ENCODE assay signal across 13 cellular contexts in the genomic region with DNA sequence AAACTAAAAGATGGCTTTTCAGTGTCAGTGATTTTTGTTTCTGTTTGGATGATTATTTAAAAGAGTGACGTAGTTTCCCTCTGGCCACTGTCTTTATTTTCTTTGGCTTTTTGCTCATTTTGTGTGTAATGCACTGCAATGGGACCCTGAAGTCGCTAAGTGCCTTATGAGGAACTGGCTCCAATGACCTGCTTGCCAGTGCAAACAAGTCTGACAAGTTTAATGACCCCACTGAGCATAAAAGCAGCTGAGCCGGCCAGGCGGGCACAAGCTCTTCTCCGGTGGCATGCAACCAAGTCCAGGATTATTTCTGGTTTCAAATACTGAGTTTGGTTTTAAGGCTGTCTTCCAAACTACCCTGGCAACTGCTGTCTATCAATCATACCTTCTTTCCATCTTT. TPM values are rescaled to one million over a fixed set of nuclear protein-coding genes. Genes with fewer than 3 reads are reported as not detected.
A peak's percentile ranks its signal among the peaks of the same experiment; 100 is the strongest.
DNase-seq lines count a peak whose midpoint lies in the region; ATAC-seq and TF ChIP-seq lines count a peak whose summit lies in the region.
"Had no signal": no experiment of that assay in that cellular context is flagged by ENCODE, and none has a peak within 500 bp of the region (broad histone marks: within the 10 kb centered on the region; RNA-seq: fewer than 3 reads in every experiment).

No MANE protein-coding gene starts in this region.

- no peaks in the 10 kb centered on the region for H3K9me3 ChIP-seq in lung (ENCODE audit: control insufficient read depth in 2 of 2, insufficient read depth in 1 of 2, low read length in 1 of 2)
- H3K9me3 ChIP-seq in smooth muscle cell (replicated peaks; ENCODE audit: low read depth): no peaks in the 10 kb centered on the region

- H3K4me1 ChIP-seq in lung (ENCODE audit: control insufficient read depth in 2 of 2, insufficient read depth in 2 of 2, low read length in 2 of 2) (no peaks in the 10 kb centered on the region), smooth muscle cell (ENCODE audit: low read depth) (no peaks in the 10 kb centered on the region)
- H3K4me1 ChIP-seq: BE2C had no signal

- H3K79me2 ChIP-seq in smooth muscle cell (ENCODE audit: low read depth): no peaks in the 10 kb centered on the region

- H3K36me3 ChIP-seq in lung (ENCODE audit: control insufficient read depth in 2 of 2, insufficient read depth in 2 of 2, low read length in 2 of 2) (no peaks in the 10 kb centered on the region), smooth muscle cell (ENCODE audit: low read depth) (no peaks in the 10 kb centered on the region)
- H3K36me3 ChIP-seq: BE2C had no signal

- H3K27ac ChIP-seq in lung (ENCODE audit: low read depth in 1 of 2, low read length in 1 of 2): no peak overlapping the region
- H3K27ac ChIP-seq in smooth muscle cell (ENCODE audit: low read depth): no peak overlapping the region
- H3K27ac ChIP-seq: RWPE1 had no signal

- H3K4me3 ChIP-seq in lung (no peak overlapping the region), smooth muscle cell (no peak overlapping the region)

- 42 to 70% methylated on average over 5 of the region's 5 CpGs for WGBS in lung, 2 donors
- 68% methylated on average over 5 of the region's 5 CpGs for WGBS in smooth muscle cell (ENCODE audit: low lambda C conversion rate)

- no peaks in the 10 kb centered on the region for H3F3A ChIP-seq in smooth muscle cell (ENCODE audit: low read depth)

- H2AFZ ChIP-seq in smooth muscle cell (ENCODE audit: low read depth): no peak overlapping the region

- no peak overlapping the region for H3K9ac ChIP-seq in smooth muscle cell (ENCODE audit: low read depth)

- no peak overlapping the region for H3K4me2 ChIP-seq in smooth muscle cell

- no peaks in the 10 kb centered on the region for H3K27me3 ChIP-seq in lung (ENCODE audit: control insufficient read depth, insufficient read depth)
- H3K27me3 ChIP-seq in smooth muscle cell (ENCODE audit: low read depth): no peaks in the 10 kb centered on the region
- H3K27me3 ChIP-seq: BE2C had no signal

- DNase-seq in AG20443 (ENCODE audit: low spot score): peak; percentile 28
- DNase-seq in M059J (ENCODE audit: low read depth): peak; percentile 63
- DNase-seq in dermis microvascular lymphatic vessel endothelial cell (ENCODE audit: low read depth in 2 of 2): peak; percentile 41 to 76
- DNase-seq in lung (ENCODE audit: low spot score): peak; percentile 40
- no peak for DNase-seq in smooth muscle cell (lab: John Stamatoyannopoulos, UW; ENCODE audit: unreplicated experiment)
- no peak for DNase-seq in cerebellum (ENCODE audit: low spot score)
- DNase-seq in central memory CD4-positive, alpha-beta T cell: no peak
- DNase-seq: activated naive CD4-positive, alpha-beta T cell treated with anti-CD3 and anti-CD28 coated beads, Interleukin-2, amount 50 U/mL, for 16 hours; BE2C; stimulated activated naive CD8-positive, alpha-beta T cell treated with anti-CD3 and anti-CD28 coated beads, Interleukin-15, amount 100 ng/mL, for 72 hours had no signal

- TF ChIP-seq CTCF in lung (IDR thresholded peaks at IDR 0.05; ENCODE audit: control extremely low read depth, extremely low read depth) (no peak), smooth muscle cell (IDR thresholded peaks at IDR 0.05; ENCODE audit: borderline replicate concordance, insufficient read depth, poor library complexity, severe bottlenecking) (no peak)

- no peaks in the 10 kb centered on the region for H4K20me1 ChIP-seq in smooth muscle cell (ENCODE audit: low read depth)

- no peak for ATAC-seq in lung (ENCODE audit: insufficient read depth, low FRiP score)
- no peak for ATAC-seq in GM18909 (IDR thresholded peaks at IDR 0.05; ENCODE audit: poor library complexity, unreplicated experiment)
- ATAC-seq: activated CD4-positive, CD25-positive, alpha-beta regulatory T cell treated with anti-CD3 and anti-CD28 coated beads, Interleukin-2, amount 50 U/mL, for 24 hours; stimulated activated naive CD8-positive, alpha-beta T cell treated with anti-CD3 and anti-CD28 coated beads, Interleukin-15, amount 100 ng/mL, for 72 hours had no signal

RNA-seq across cellular contexts. Expression of a gene that starts 15.6 kb away (rescaled TPM):
- 0.42 TPM in 1 of 2 replicates, not detected in the other for total RNA-seq in M059J (2014; rRNA removed; shearing (Covaris generic))
- total RNA-seq in dermis microvascular lymphatic vessel endothelial cell: 4.1 and 72.2 TPM in 2 replicates
- total RNA-seq in lung: 10 to 100 TPM; 12.7 to 15.1 TPM
- 1 to 10 TPM; 4.1 to 9.8 TPM for polyA plus RNA-seq in lung
- 10.2 and 13.0 TPM in 2 replicates for total RNA-seq in smooth muscle cell
- polyA plus RNA-seq in smooth muscle cell: 1.6 and 13.1 TPM in 2 replicates
- 9.0 TPM for total RNA-seq in cerebellum

Comparison
In these comparisons a context has a peak if more than half of its experiments do, and no peak if none do; other contexts are left out.
1. DNase-seq: peak in AG20443 (single experiment), M059J (single experiment), dermis microvascular lymphatic vessel endothelial cell (2 of 2) and lung (single experiment); none in smooth muscle cell (single experiment), cerebellum (single experiment) and central memory CD4-positive, alpha-beta T cell (single experiment).